ENCODE assay signal across 16 cellular contexts in the genomic region with DNA sequence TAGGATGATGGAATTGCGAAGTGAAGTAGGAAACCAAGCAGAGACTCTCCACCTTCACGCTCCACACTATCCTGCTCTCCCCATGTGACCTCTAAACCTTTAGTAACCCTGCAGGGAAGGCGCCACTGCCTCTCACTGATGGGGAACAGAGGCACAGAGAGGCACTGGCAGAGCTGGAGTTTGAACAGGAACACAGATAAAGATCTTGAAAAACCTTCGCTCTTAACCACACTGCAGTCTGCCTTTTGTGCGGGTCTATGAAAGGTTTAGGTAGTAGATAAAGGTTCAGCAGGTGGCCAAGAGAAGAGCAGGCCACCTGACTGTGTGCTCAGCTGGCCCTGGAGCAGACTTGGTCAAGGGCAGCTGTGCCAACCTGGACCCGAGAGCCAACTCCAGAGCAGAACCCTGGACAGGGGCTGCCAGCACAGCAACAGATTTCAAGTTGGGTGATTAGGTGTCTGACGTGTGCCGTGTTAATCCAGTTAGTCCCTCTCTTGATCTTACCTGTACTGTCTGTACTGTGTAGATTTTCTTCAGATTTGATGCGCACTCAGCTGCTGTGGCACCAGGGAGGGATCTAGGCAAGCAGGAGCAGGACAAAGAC. TPM values are rescaled to one million over a fixed set of nuclear protein-coding genes. Genes with fewer than 3 reads are reported as not detected.
DNase-seq lines count a peak whose midpoint lies in the region; ATAC-seq and TF ChIP-seq lines count a peak whose summit lies in the region.
"Had no signal": no experiment of that assay in that cellular context is flagged by ENCODE, and none has a peak within 500 bp of the region (broad histone marks: within the 10 kb centered on the region; RNA-seq: fewer than 3 reads in every experiment).

No MANE protein-coding gene starts in this region.

- CTCF ChIA-PET in activated CD8-positive, alpha-beta T cell treated with anti-CD3 and anti-CD28 coated beads, Interleukin-2, amount 10 ng/mL, durations not matched to agents 7 days and 5 days (lab: Charles Lee) = interaction anchor here (1.1 to 5.2 kb wide), 7 partner anchors 10 to 1112 kb away, joined by 3 to 70 read pairs (median 17); no protein-coding TSS in a partner anchor

- no peaks in the 10 kb centered on the region for H3K9me3 Mint-ChIP-seq in activated naive CD4-positive, alpha-beta T cell treated with anti-CD3 and anti-CD28 coated beads, Interleukin-2, amount 50 U/mL, for 24 hours
- H3K9me3 Mint-ChIP-seq in activated CD8-positive, alpha-beta T cell treated with anti-CD3 and anti-CD28 coated beads, Interleukin-2, amount 10 ng/mL, durations not matched to agents 7 days and 5 days (ENCODE audit: insufficient read depth) = no peaks in the 10 kb centered on the region
- H3K9me3 Mint-ChIP-seq: endodermal cell, neural crest cell had no signal

- H3K4me1 ChIP-seq in upper lobe of left lung = peaks cover 3 to 30% (median 12%) of the 10 kb centered on the region in 4 donors
- H3K4me1 ChIP-seq in lower lobe of right lung = peaks cover 15% of the 10 kb centered on the region

- no peak for TF ChIP-seq POLR2A in upper lobe of left lung (IDR thresholded peaks at IDR 0.05)

- H3K27me3 ChIP-seq in upper lobe of left lung (no peaks in the 10 kb centered on the region), lower lobe of right lung (ENCODE audit: low read depth) (no peaks in the 10 kb centered on the region)

- H3K4me1 Mint-ChIP-seq in activated naive CD4-positive, alpha-beta T cell treated with anti-CD3 and anti-CD28 coated beads, Interleukin-2, amount 50 U/mL, for 24 hours = peaks cover 80% of the 10 kb centered on the region
- H3K4me1 Mint-ChIP-seq in activated CD8-positive, alpha-beta T cell treated with anti-CD3 and anti-CD28 coated beads, Interleukin-2, amount 10 ng/mL, durations not matched to agents 7 days and 5 days (ENCODE audit: low read depth) = peaks cover 75% of the 10 kb centered on the region
- H3K4me1 Mint-ChIP-seq: neural crest cell had no signal

- H3K4me3 ChIP-seq in upper lobe of left lung = no peak overlapping the region
- H3K4me3 ChIP-seq in lower lobe of right lung = no peak overlapping the region

- H3K9me3 ChIP-seq in upper lobe of left lung = no peaks in the 10 kb centered on the region
- no peaks in the 10 kb centered on the region for H3K9me3 ChIP-seq in lower lobe of right lung

- no peak for TF ChIP-seq EP300 in upper lobe of left lung (IDR thresholded peaks at IDR 0.05)

- H3K27me3 Mint-ChIP-seq in activated naive CD4-positive, alpha-beta T cell treated with anti-CD3 and anti-CD28 coated beads, Interleukin-2, amount 50 U/mL, for 24 hours = no peaks in the 10 kb centered on the region
- H3K27me3 Mint-ChIP-seq in activated CD8-positive, alpha-beta T cell treated with anti-CD3 and anti-CD28 coated beads, Interleukin-2, amount 10 ng/mL, durations not matched to agents 7 days and 5 days (ENCODE audit: low read depth) = no peaks in the 10 kb centered on the region

- DNase-seq in activated naive CD4-positive, alpha-beta T cell treated with anti-CD3 and anti-CD28 coated beads, Interleukin-2, amount 50 U/mL, for 16 hours = no peak
- DNase-seq in NCI-H146 treated with DMSO at 0.1 percent for 48 hours (lab: John Stamatoyannopoulos, UW; ENCODE audit: unreplicated experiment) (peak; percentile 35), substantia nigra (lab: John Stamatoyannopoulos, UW) (peak in 1 of 49 donors; percentile 3), upper lobe of left lung (no peak), lower lobe of right lung (no peak)
- DNase-seq in activated CD8-positive, alpha-beta T cell treated with anti-CD3 and anti-CD28 coated beads, Interleukin-2, amount 10 ng/mL, durations not matched to agents 7 days and 5 days = no peak
- DNase-seq: activated CD4-positive, CD25-positive, alpha-beta regulatory T cell; activated T-cell treated with anti-CD3 and anti-CD28 coated beads, Interleukin-2, amount 50 U/mL, for 1 hour; endodermal cell; kidney; mesendoderm; NCI-H2081; NK-92 treated with Interleukin-12 subunit alpha and Interleukin-12 subunit beta, amount 100 ng/mL, for 24 hours had no signal

- TF ChIP-seq CTCF in upper lobe of left lung (IDR thresholded peaks at IDR 0.05) = no peak
- no peak for TF ChIP-seq CTCF in lower lobe of right lung (IDR thresholded peaks at IDR 0.05)

- H3K27ac ChIP-seq in substantia nigra (ENCODE audit: low read depth, low read length, poor library complexity, severe bottlenecking) (peak overlapping the region; percentile 29), upper lobe of left lung (peak overlapping the region in 1 of 4 donors; percentile 21), lower lobe of right lung (no peak overlapping the region)

- 91 to 93% methylated on average over 9 of the region's 9 CpGs for WGBS in upper lobe of left lung, 2 donors

- peak overlapping the region; percentile 86 for H3K27ac Mint-ChIP-seq in activated naive CD4-positive, alpha-beta T cell treated with anti-CD3 and anti-CD28 coated beads, Interleukin-2, amount 50 U/mL, for 24 hours
- H3K27ac Mint-ChIP-seq in activated CD8-positive, alpha-beta T cell treated with anti-CD3 and anti-CD28 coated beads, Interleukin-2, amount 10 ng/mL, durations not matched to agents 7 days and 5 days = peak overlapping the region; percentile 53
- H3K27ac Mint-ChIP-seq: endodermal cell had no signal

- POLR2A ChIA-PET in activated CD8-positive, alpha-beta T cell treated with anti-CD3 and anti-CD28 coated beads, Interleukin-2, amount 10 ng/mL, durations not matched to agents 7 days and 5 days (lab: Charles Lee) = no interaction called here

- peaks cover 4% of the 10 kb centered on the region for H3K36me3 Mint-ChIP-seq in activated naive CD4-positive, alpha-beta T cell treated with anti-CD3 and anti-CD28 coated beads, Interleukin-2, amount 50 U/mL, for 24 hours
- peaks cover 38% of the 10 kb centered on the region for H3K36me3 Mint-ChIP-seq in activated CD8-positive, alpha-beta T cell treated with anti-CD3 and anti-CD28 coated beads, Interleukin-2, amount 10 ng/mL, durations not matched to agents 7 days and 5 days (ENCODE audit: low read depth)

- no peak overlapping the region for H3K4me3 Mint-ChIP-seq in activated naive CD4-positive, alpha-beta T cell treated with anti-CD3 and anti-CD28 coated beads, Interleukin-2, amount 50 U/mL, for 24 hours
- no peak overlapping the region for H3K4me3 Mint-ChIP-seq in activated CD8-positive, alpha-beta T cell treated with anti-CD3 and anti-CD28 coated beads, Interleukin-2, amount 10 ng/mL, durations not matched to agents 7 days and 5 days
- H3K4me3 Mint-ChIP-seq: endodermal cell, neural crest cell had no signal

- ATAC-seq in activated CD8-positive, alpha-beta T cell treated with anti-CD3 and anti-CD28 coated beads, Interleukin-2, amount 10 ng/mL, durations not matched to agents 7 days and 5 days = peak; percentile 62
- ATAC-seq in upper lobe of left lung (ENCODE audit: low FRiP score in 2 of 2) (no peak), HG03354 (IDR thresholded peaks at IDR 0.05; ENCODE audit: poor library complexity, severe bottlenecking, unreplicated experiment) (no peak), lower lobe of right lung (no peak)

- peaks cover 0 to 10% (median 3%) of the 10 kb centered on the region in 4 donors for H3K36me3 ChIP-seq in upper lobe of left lung
- peaks cover 4% of the 10 kb centered on the region for H3K36me3 ChIP-seq in lower lobe of right lung

- intact Hi-C loops in lower lobe of right lung (cut with DNase I) = no loop called here

RNA-seq across cellular contexts. Expression of gene EIF4E3, which starts 15.2 kb away (rescaled TPM):
- 10 to 100 TPM; 56.5 to 59.4 TPM for total RNA-seq in activated CD8-positive, alpha-beta T cell treated with anti-CD3 and anti-CD28 coated beads, Interleukin-2, amount 10 ng/mL, durations not matched to agents 7 days and 5 days
- 10 to 100 TPM in 5 of 6 donors, 1 to 10 TPM in 1; 7.3 to 40.2 (median 21.2) TPM for total RNA-seq in upper lobe of left lung
- total RNA-seq in lower lobe of right lung = 29.0 TPM

RNA-seq across cellular contexts. Expression of gene GPR27, which starts 43.6 kb away (rescaled TPM):
- under 1 TPM; 0.37 to 0.40 TPM for total RNA-seq in activated CD8-positive, alpha-beta T cell treated with anti-CD3 and anti-CD28 coated beads, Interleukin-2, amount 10 ng/mL, durations not matched to agents 7 days and 5 days
- total RNA-seq in upper lobe of left lung (1 to 10 TPM in 3 of 6 donors, under 1 TPM in 2, not detected in 1; 0.39 to 4.4 (median 1.3) TPM), lower lobe of right lung (2.6 TPM)
